34 cellular contexts compared by ENCODE assay signal in genomic region chr1:173148971-173149370, GRCh38.
"Had no signal": no experiment of that assay in that cellular context is flagged by ENCODE, and none has a peak within 500 bp of the region (broad histone marks: within the 10 kb centered on the region; RNA-seq: fewer than 3 reads in every experiment).

No MANE protein-coding gene starts in this region.

- H3K4me1 Mint-ChIP-seq: brain had no signal

- FAIRE-seq: bronchial epithelial cell had no signal

- DNase-seq: activated CD4-positive, alpha-beta memory T cell treated with anti-CD3 and anti-CD28 coated beads, Interleukin-2, amount 10 ng/mL, durations not matched to agents 7 days and 5 days; activated CD4-positive, alpha-beta T cell treated with anti-CD3 and anti-CD28 coated beads for 1 hour; activated CD4-positive, alpha-beta T cell treated with anti-CD3 and anti-CD28 coated beads for 48 hours; activated CD4-positive, CD25-positive, alpha-beta regulatory T cell; activated CD8-positive, alpha-beta memory T cell treated with anti-CD3 and anti-CD28 coated beads for 24 hours; activated CD8-positive, alpha-beta memory T cell treated with anti-CD3 and anti-CD28 coated beads, Interleukin-2, amount 10 ng/mL, durations not matched to agents 7 days and 5 days; activated CD8-positive, alpha-beta memory T cell treated with anti-CD3 and anti-CD28 coated beads, Interleukin-2, amount 50 U/mL, for 48 hours; activated effector memory CD4-positive, alpha-beta T cell treated with Interleukin-2 at 50 U/mL for 16 hours; activated naive CD4-positive, alpha-beta T cell treated with anti-CD3 and anti-CD28 coated beads, Interleukin-2, amount 10 ng/mL, durations not matched to agents 7 days and 5 days; activated T-cell treated with anti-CD3 and anti-CD28 coated beads, Interleukin-2, amount 50 U/mL, for 48 hours; caudate nucleus; Karpas-422; KBM-7; NCI-H1105; NCI-H1417 treated with DMSO at 0.1 percent for 48 hours; NCI-H187 treated with DMSO at 0.1 percent for 48 hours; NCI-H2081; NCI-H226; NCI-H446 treated with DMSO at 0.1 percent for 48 hours; NCI-H524 treated with DMSO at 0.1 percent for 48 hours; NCI-H748 treated with DMSO at 0.1 percent for 48 hours; NK-92 treated with Interleukin-12 subunit alpha and Interleukin-12 subunit beta, amount 100 ng/mL, for 24 hours; PC-3; Peyer's patch; RPMI8226; SHP77 treated with DMSO at 0.1 percent for 48 hours; T-helper 1 cell; T-helper 2 cell; T-helper 9 cell; WERI-Rb-1 had no signal

- H3K4me3 Mint-ChIP-seq: activated CD4-positive, alpha-beta memory T cell treated with anti-CD3 and anti-CD28 coated beads, Interleukin-2, amount 10 ng/mL, durations not matched to agents 7 days and 5 days; activated CD8-positive, alpha-beta memory T cell treated with anti-CD3 and anti-CD28 coated beads, Interleukin-2, amount 10 ng/mL, durations not matched to agents 7 days and 5 days; activated naive CD4-positive, alpha-beta T cell treated with anti-CD3 and anti-CD28 coated beads, Interleukin-2, amount 10 ng/mL, durations not matched to agents 7 days and 5 days; activated naive CD8-positive, alpha-beta T cell; brain had no signal

- H3K4me3 ChIP-seq: Peyer's patch had no signal

- ATAC-seq: activated CD8-positive, alpha-beta memory T cell treated with anti-CD3 and anti-CD28 coated beads, Interleukin-2, amount 10 ng/mL, durations not matched to agents 7 days and 5 days; PC-3; SK-N-SH treated with all-trans-retinoic acid at 6 μM for 48 hours had no signal

- H3K27me3 Mint-ChIP-seq: activated naive CD8-positive, alpha-beta T cell; brain had no signal

- H3K27ac Mint-ChIP-seq: activated CD4-positive, alpha-beta memory T cell treated with anti-CD3 and anti-CD28 coated beads, Interleukin-2, amount 10 ng/mL, durations not matched to agents 7 days and 5 days; activated CD8-positive, alpha-beta memory T cell treated with anti-CD3 and anti-CD28 coated beads, Interleukin-2, amount 10 ng/mL, durations not matched to agents 7 days and 5 days; activated naive CD4-positive, alpha-beta T cell treated with anti-CD3 and anti-CD28 coated beads, Interleukin-2, amount 10 ng/mL, durations not matched to agents 7 days and 5 days; activated naive CD8-positive, alpha-beta T cell; brain had no signal
